ENCODE assay signal across 16 cellular contexts in genomic region chr1:63818567-63819340, GRCh38. TPM values are rescaled to one million over a fixed set of nuclear protein-coding genes. Genes with fewer than 3 reads are reported as not detected.
"Had no signal": no experiment of that assay in that cellular context is flagged by ENCODE, and none has a peak within 500 bp of the region (broad histone marks: within the 10 kb centered on the region; RNA-seq: fewer than 3 reads in every experiment).

No MANE protein-coding gene starts in this region.

- H3K27ac Mint-ChIP-seq: activated CD4-positive, alpha-beta memory T cell treated with anti-CD3 and anti-CD28 coated beads for 36 hours; activated naive CD8-positive, alpha-beta T cell treated with anti-CD3 and anti-CD28 coated beads, Interleukin-2, amount 10 ng/mL, durations not matched to agents 7 days and 5 days; activated T-cell treated with anti-CD3 and anti-CD28 coated beads, Interleukin-2, amount 50 U/mL, for 72 hours; memory B cell; T-helper 2 cell treated with Interferon-gamma antibody and Interleukin-4, amounts not matched to agents 5 μg/mL and 100 μg/mL, for 36 hours had no signal

- H3K36me3 Mint-ChIP-seq: activated CD4-positive, alpha-beta memory T cell treated with anti-CD3 and anti-CD28 coated beads for 36 hours; activated naive CD8-positive, alpha-beta T cell treated with anti-CD3 and anti-CD28 coated beads, Interleukin-2, amount 10 ng/mL, durations not matched to agents 7 days and 5 days; memory B cell had no signal

- H3K4me1 Mint-ChIP-seq: activated naive CD8-positive, alpha-beta T cell treated with anti-CD3 and anti-CD28 coated beads, Interleukin-2, amount 10 ng/mL, durations not matched to agents 7 days and 5 days; memory B cell had no signal

- H3K36me3 ChIP-seq: esophagus muscularis mucosa, heart left ventricle, left lung, sigmoid colon, suprapubic skin had no signal

- H3K27ac ChIP-seq: dorsolateral prefrontal cortex, esophagus muscularis mucosa, left lung, sigmoid colon, suprapubic skin had no signal

- H3K4me3 Mint-ChIP-seq: activated CD4-positive, alpha-beta memory T cell treated with anti-CD3 and anti-CD28 coated beads for 36 hours; activated naive CD8-positive, alpha-beta T cell treated with anti-CD3 and anti-CD28 coated beads, Interleukin-2, amount 10 ng/mL, durations not matched to agents 7 days and 5 days; activated T-cell treated with anti-CD3 and anti-CD28 coated beads, Interleukin-2, amount 50 U/mL, for 72 hours; memory B cell; T-helper 2 cell treated with Interferon-gamma antibody and Interleukin-4, amounts not matched to agents 5 μg/mL and 100 μg/mL, for 36 hours had no signal

- H3K9me3 ChIP-seq: esophagus muscularis mucosa, heart left ventricle, left lung, sigmoid colon, suprapubic skin had no signal

- ATAC-seq: activated T-cell treated with anti-CD3 and anti-CD28 coated beads, Interleukin-2, amount 50 U/mL, for 72 hours; heart left ventricle; left lung had no signal

- DNase-seq: activated CD4-positive, alpha-beta memory T cell treated with anti-CD3 and anti-CD28 coated beads for 36 hours; activated naive CD8-positive, alpha-beta T cell treated with anti-CD3 and anti-CD28 coated beads, Interleukin-2, amount 10 ng/mL, durations not matched to agents 7 days and 5 days; activated T-cell treated with anti-CD3 and anti-CD28 coated beads, Interleukin-2, amount 50 U/mL, for 72 hours; aorta; dorsolateral prefrontal cortex; foreskin fibroblast; heart left ventricle; islet precursor cell; left lung; sigmoid colon; stimulated activated CD4-positive, alpha-beta T cell treated with anti-CD3 and anti-CD28 coated beads, Interleukin-2, amount 100 ng/mL, for 48 hours; stimulated activated naive CD4-positive, alpha-beta T cell treated with Interleukin-2 at 50 U/mL for 16 hours had no signal

- H3K9me3 Mint-ChIP-seq: activated naive CD8-positive, alpha-beta T cell treated with anti-CD3 and anti-CD28 coated beads, Interleukin-2, amount 10 ng/mL, durations not matched to agents 7 days and 5 days; T-helper 2 cell treated with Interferon-gamma antibody and Interleukin-4, amounts not matched to agents 5 μg/mL and 100 μg/mL, for 36 hours had no signal

- H3K27me3 ChIP-seq: dorsolateral prefrontal cortex, esophagus muscularis mucosa, heart left ventricle, left lung, sigmoid colon, suprapubic skin had no signal

- H3K4me3 ChIP-seq: dorsolateral prefrontal cortex, esophagus muscularis mucosa, heart left ventricle, left lung, sigmoid colon, suprapubic skin had no signal

RNA-seq across cellular contexts. Expression of gene ROR1, which starts 44.9 kb away (rescaled TPM):
- total RNA-seq: activated naive CD8-positive, alpha-beta T cell treated with anti-CD3 and anti-CD28 coated beads, Interleukin-2, amount 10 ng/mL, durations not matched to agents 7 days and 5 days had no signal
